ENCODE assay signal across 25 cellular contexts in the genomic region with DNA sequence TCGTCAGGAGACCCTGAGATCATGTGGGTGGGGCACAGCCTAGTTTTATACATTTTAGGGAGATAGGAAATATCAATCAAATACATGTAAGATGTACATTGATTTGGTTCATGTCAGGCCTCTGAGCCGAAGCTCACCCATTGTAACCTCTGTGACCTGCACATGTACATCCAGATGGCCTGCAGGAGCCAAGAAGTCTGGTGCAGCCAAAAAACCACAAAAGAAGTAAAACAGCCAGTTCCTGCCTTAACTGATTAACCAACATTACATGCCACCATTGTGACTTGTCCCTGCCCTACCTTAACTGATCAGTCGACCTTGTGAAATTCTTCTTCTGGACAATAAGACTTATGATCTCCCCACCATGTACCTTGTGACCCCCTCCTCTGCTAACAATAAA. TPM values are rescaled to one million over a fixed set of nuclear protein-coding genes. Genes with fewer than 3 reads are reported as not detected.
A peak's percentile ranks its signal among the peaks of the same experiment; 100 is the strongest.
DNase-seq lines count a peak whose midpoint lies in the region; ATAC-seq and TF ChIP-seq lines count a peak whose summit lies in the region.
"Had no signal": no experiment of that assay in that cellular context is flagged by ENCODE, and none has a peak within 500 bp of the region (broad histone marks: within the 10 kb centered on the region; RNA-seq: fewer than 3 reads in every experiment).

No MANE protein-coding gene starts in this region.

- H3K27me3 ChIP-seq in BLaER1 (no peaks in the 10 kb centered on the region), Loucy (ENCODE audit: insufficient read depth, low read length, poor library complexity, severe bottlenecking) (no peaks in the 10 kb centered on the region)
- H3K27me3 ChIP-seq: BE2C had no signal

- no peaks in the 10 kb centered on the region; the same call in 1 of the 2 replicates for H3K9me3 ChIP-seq in BLaER1
- no peaks in the 10 kb centered on the region for H3K9me3 ChIP-seq in Loucy (ENCODE audit: insufficient read depth, low read depth, low read length)
- H3K9me3 ChIP-seq: BE2C had no signal

- peaks cover 13% of the 10 kb centered on the region for H3K4me1 Mint-ChIP-seq in activated T-helper 17 cell treated with anti-CD3 and anti-CD28 coated beads, Interleukin-2, amount 50 U/mL, for 72 hours

- no peaks in the 10 kb centered on the region for H3K36me3 Mint-ChIP-seq in activated T-helper 17 cell treated with anti-CD3 and anti-CD28 coated beads, Interleukin-2, amount 50 U/mL, for 72 hours (ENCODE audit: low read depth)
- H3K36me3 Mint-ChIP-seq: CD4-positive, CD25-positive, alpha-beta regulatory T cell had no signal

- peak overlapping the region; percentile 26 for H3K27ac Mint-ChIP-seq in activated T-helper 17 cell treated with anti-CD3 and anti-CD28 coated beads, Interleukin-2, amount 50 U/mL, for 72 hours

- no peak overlapping the region for H3K27ac ChIP-seq in BLaER1
- no peak overlapping the region for H3K27ac ChIP-seq in RWPE1
- H3K27ac ChIP-seq: HL-60, SK-N-MC had no signal

- H3K27me3 Mint-ChIP-seq in activated T-helper 17 cell treated with anti-CD3 and anti-CD28 coated beads, Interleukin-2, amount 50 U/mL, for 72 hours, result no peaks in the 10 kb centered on the region
- H3K27me3 Mint-ChIP-seq: CD4-positive, CD25-positive, alpha-beta regulatory T cell had no signal

- DNase-seq in mesenteric fat pad (ENCODE audit: low spot score), result peak; percentile 4
- DNase-seq in RWPE1 (ENCODE audit: low spot score), result no peak
- DNase-seq in T-helper 2 cell, result no peak
- DNase-seq in UCSD-AML1 (lab: John Stamatoyannopoulos, UW; ENCODE audit: unreplicated experiment), result no peak
- no peak for DNase-seq in NCI-H1436 treated with DMSO at 0.1 percent for 48 hours (lab: John Stamatoyannopoulos, UW)
- DNase-seq: BE2C; CD4-positive, CD25-positive, alpha-beta regulatory T cell; COR-L47; GDM1; KBM-7; NCI-H1105 treated with DMSO at 0.1 percent for 48 hours; NCI-H1694; NCI-H2081 treated with DMSO at 0.1 percent for 48 hours; NCI-H2171 treated with DMSO at 0.1 percent for 48 hours; NCI-H524 treated with DMSO at 0.1 percent for 48 hours; NCI-H82; RPMI8226; SHP77 treated with DMSO at 0.1 percent for 48 hours had no signal

- H3K4me2 ChIP-seq in BLaER1 (peak overlapping the region; percentile 2; the same call in 1 of the 2 replicates), Loucy (ENCODE audit: low read depth, low read length, poor library complexity, severe bottlenecking) (peak overlapping the region; percentile 57)

- H3K36me3 ChIP-seq in BLaER1, result no peaks in the 10 kb centered on the region
- no peaks in the 10 kb centered on the region for H3K36me3 ChIP-seq in Loucy (ENCODE audit: insufficient read depth, low read length)
- H3K36me3 ChIP-seq: BE2C had no signal

- no peaks in the 10 kb centered on the region for H3F3A ChIP-seq in Loucy (ENCODE audit: low read depth)

- POLR2A ChIA-PET in RWPE1 (lab: Yijun Ruan, JAX; ENCODE audit: low non-redundant PET), result no interaction called here

- ATAC-seq in activated T-helper 17 cell treated with anti-CD3 and anti-CD28 coated beads, Interleukin-2, amount 50 U/mL, for 72 hours (replicated peaks), result no peak
- ATAC-seq: HepG2 had no signal

- H3K79me2 ChIP-seq in Loucy (ENCODE audit: insufficient read depth, low read length), result no peaks in the 10 kb centered on the region

- no peaks in the 10 kb centered on the region for H3K9me3 Mint-ChIP-seq in activated T-helper 17 cell treated with anti-CD3 and anti-CD28 coated beads, Interleukin-2, amount 50 U/mL, for 72 hours

- CTCF ChIA-PET in RWPE1 (lab: Yijun Ruan, JAX), result interaction anchor here (0.6 kb wide), 1 partner anchor 59 kb away, joined by 4 read pairs; no protein-coding TSS in a partner anchor

- H3K4me3 Mint-ChIP-seq in activated T-helper 17 cell treated with anti-CD3 and anti-CD28 coated beads, Interleukin-2, amount 50 U/mL, for 72 hours, result no peak overlapping the region
- H3K4me3 Mint-ChIP-seq: CD4-positive, CD25-positive, alpha-beta regulatory T cell had no signal

- H2AFZ ChIP-seq in Loucy (ENCODE audit: low read length), result no peak overlapping the region

- H3K9ac ChIP-seq in BLaER1 (no peak overlapping the region), Loucy (ENCODE audit: low read depth, low read length, poor library complexity, severe bottlenecking) (peak overlapping the region; percentile 52)

- TF ChIP-seq CTCF in Loucy (conservative IDR thresholded peaks at IDR 0.05; ENCODE audit: low read length), result no peak
- no peak for TF ChIP-seq CTCF in RWPE1 (conservative IDR thresholded peaks at IDR 0.05; ENCODE audit: low read depth)

- H3K4me3 ChIP-seq in BLaER1 (no peak overlapping the region), Loucy (ENCODE audit: low read length, poor library complexity, severe bottlenecking) (peak overlapping the region; percentile 30)
- H3K4me3 ChIP-seq: SK-N-MC had no signal

- peaks cover 8% of the 10 kb centered on the region; the same call in 1 of the 2 replicates for H3K4me1 ChIP-seq in BLaER1
- peaks cover 37% of the 10 kb centered on the region for H3K4me1 ChIP-seq in Loucy (ENCODE audit: insufficient read depth, low read length, poor library complexity, severe bottlenecking)
- H3K4me1 ChIP-seq: BE2C had no signal

- H3K9me2 ChIP-seq in Loucy (replicated peaks; ENCODE audit: low read depth, low read length), result no peaks in the 10 kb centered on the region

- H4K20me1 ChIP-seq in BLaER1 (no peaks in the 10 kb centered on the region), Loucy (ENCODE audit: insufficient read depth, low read length, poor library complexity, severe bottlenecking) (no peaks in the 10 kb centered on the region)

RNA-seq across cellular contexts. Expression of gene LRRC61, which starts 16.0 kb away (rescaled TPM):
- total RNA-seq in activated T-helper 17 cell treated with anti-CD3 and anti-CD28 coated beads, Interleukin-2, amount 50 U/mL, for 72 hours, result 10 to 100 TPM; 32.7 to 61.6 TPM
- 3.9 TPM for total RNA-seq in mesenteric fat pad

RNA-seq across cellular contexts. Expression of gene ACTR3C, which starts 16.2 kb away (rescaled TPM):
- total RNA-seq in activated T-helper 17 cell treated with anti-CD3 and anti-CD28 coated beads, Interleukin-2, amount 50 U/mL, for 72 hours, result 10 to 100 TPM in 1 of 2 donors, 1 to 10 TPM in 1; 9.4 to 11.1 TPM
- 2.6 TPM for total RNA-seq in mesenteric fat pad
- total RNA-seq: H1 had no signal

RNA-seq across cellular contexts. Expression of gene RARRES2, which starts 34.3 kb away (rescaled TPM):
- total RNA-seq in activated T-helper 17 cell treated with anti-CD3 and anti-CD28 coated beads, Interleukin-2, amount 50 U/mL, for 72 hours, result not detected
- total RNA-seq in mesenteric fat pad, result 210 TPM
- total RNA-seq: CD4-positive, CD25-positive, alpha-beta regulatory T cell had no signal

Comparison
In these comparisons a context has a peak if more than half of its experiments do, and no peak if none do; other contexts are left out.
1. RNA of gene RARRES2, which starts 34.3 kb away (total RNA-seq): 210 TPM in mesenteric fat pad (single experiment); not detected in activated T-helper 17 cell treated with anti-CD3 and anti-CD28 coated beads, Interleukin-2, amount 50 U/mL, for 72 hours; every median in the first group is over 100 times any median in the second.